Comparison of ENCODE assay signal across 1 cellular context in genomic region chr4:31324814-31325213, GRCh38.
TF ChIP-seq lines count a peak whose summit lies in the region.

No MANE protein-coding gene starts in this region.

TF ChIP-seq in HCT116, 20 proteins besides CTCF, POLR2A, EP300 and RAD21 (continued from another document):
- TF ChIP-seq SIN3A (IDR thresholded peaks at IDR 0.05; ENCODE audit: low read depth) (no peak), POLR2AphosphoS5 (IDR thresholded peaks at IDR 0.05; ENCODE audit: low read depth, low read length) (no peak), EZH2phosphoT487 (IDR thresholded peaks at IDR 0.05; ENCODE audit: borderline replicate concordance) (no peak), TCF7L2 (IDR thresholded peaks at IDR 0.05; ENCODE audit: borderline replicate concordance, extremely low read depth, insufficient read depth, insufficient read length) (no peak), ZFX (IDR thresholded peaks at IDR 0.05) (no peak), ZBTB33 (IDR thresholded peaks at IDR 0.05; ENCODE audit: extremely low read depth, insufficient replicate concordance, low read length) (no peak), YY1 (IDR thresholded peaks at IDR 0.05; ENCODE audit: extremely low read depth, insufficient replicate concordance, low read depth, low read length) (no peak), CBX3 (IDR thresholded peaks at IDR 0.05; ENCODE audit: low read depth) (no peak), ATF3 (IDR thresholded peaks at IDR 0.05) (no peak), EZH2 (IDR thresholded peaks at IDR 0.05) (no peak), EGR1 (IDR thresholded peaks at IDR 0.05; ENCODE audit: low read depth) (no peak), CEBPB (IDR thresholded peaks at IDR 0.05; ENCODE audit: low read depth) (no peak), MAX (IDR thresholded peaks at IDR 0.05) (no peak), SP1 (IDR thresholded peaks at IDR 0.05; ENCODE audit: low read depth) (no peak)
